ENCODE assay signal across 8 cellular contexts in the genomic region with DNA sequence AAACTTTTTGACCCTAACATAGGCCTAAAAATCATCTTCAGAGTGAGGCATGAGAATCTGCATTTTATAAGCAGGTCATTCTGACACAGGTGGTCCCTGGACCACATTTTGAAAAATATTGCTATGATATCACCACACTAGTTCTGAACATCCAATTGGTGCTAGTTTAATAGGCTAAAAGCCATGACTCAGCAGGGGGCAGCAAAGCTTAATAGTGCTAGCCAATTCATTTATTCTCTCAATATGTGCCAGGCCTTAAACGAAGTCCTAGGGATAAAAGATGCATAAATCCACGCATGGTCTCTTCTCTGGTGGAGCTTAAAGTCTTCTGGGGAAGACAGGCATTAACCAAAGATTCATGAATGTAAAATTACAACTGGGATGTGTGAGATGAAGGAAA. TPM values are rescaled to one million over a fixed set of nuclear protein-coding genes. Genes with fewer than 3 reads are reported as not detected.
DNase-seq lines count a peak whose midpoint lies in the region; ATAC-seq, FAIRE-seq and TF ChIP-seq lines count a peak whose summit lies in the region.
"Had no signal": no experiment of that assay in that cellular context is flagged by ENCODE, and none has a peak within 500 bp of the region (broad histone marks: within the 10 kb centered on the region; RNA-seq: fewer than 3 reads in every experiment).

No MANE protein-coding gene starts in this region.

- DNase-seq in GM10266 (ENCODE audit: extremely low spot score), result no peak
- DNase-seq in NAMALWA (ENCODE audit: low spot score), result peak; percentile 49
- peak; percentile 69 to 76 for DNase-seq in cardiac fibroblast (ENCODE audit: low read depth in 2 of 2)
- peak in 3 of 6 donors; percentile 24 to 43 (median 40) for DNase-seq in pancreas
- no peak for DNase-seq in NCI-H524 treated with DMSO at 0.1 percent for 48 hours (lab: John Stamatoyannopoulos, UW)
- no peak for DNase-seq in stimulated activated CD4-positive, alpha-beta T cell treated with anti-CD3 and anti-CD28 coated beads, Interleukin-2, amount 100 ng/mL, for 24 hours

- WGBS in pancreas, 2 donors, result 10 to 22% methylated on average over 2 of the region's 2 CpGs

- H3K4me1 ChIP-seq in pancreas, result no peaks in the 10 kb centered on the region

- H3K27me3 ChIP-seq in pancreas, result no peaks in the 10 kb centered on the region

- H3K4me3 ChIP-seq in cardiac fibroblast (replicated peaks in 1 of 2; ENCODE audit: low read depth in 2 of 2, low read length in 2 of 2) (no peak overlapping the region), pancreas (no peak overlapping the region)

- H3K36me3 ChIP-seq in pancreas, result no peaks in the 10 kb centered on the region

- ATAC-seq in pancreas (peak; percentile 46 to 92 (median 88)), GM18502 (IDR thresholded peaks at IDR 0.05; ENCODE audit: poor library complexity, unreplicated experiment) (no peak)
- ATAC-seq: natural killer cell treated with Interleukin-12 subunit alpha and Interleukin-12 subunit beta and Interleukin-15 and Interleukin-18, amount 100 ng/mL, for 72 hours had no signal

- intact Hi-C loops in pancreas (cut with DNase I), result no loop called here

- TF ChIP-seq CTCF in GM10266 (IDR thresholded peaks at IDR 0.05; ENCODE audit: control insufficient read depth, insufficient read depth, low read depth, missing control alignments), result peak; percentile 50
- peak; percentile 25 for TF ChIP-seq CTCF in cardiac fibroblast (IDR thresholded peaks at IDR 0.05; ENCODE audit: low read depth, low read length)
- TF ChIP-seq CTCF in pancreas (IDR thresholded peaks at IDR 0.05), result peak in 2 of 4 donors; percentile 30 to 33

- FAIRE-seq in pancreas (lab: Jason Lieb, UNC), result no peak

- H3K9me3 ChIP-seq in pancreas, result no peaks in the 10 kb centered on the region

- H3K27ac ChIP-seq in pancreas, result no peak overlapping the region

RNA-seq across cellular contexts. Expression of a gene that starts 10.2 kb away (rescaled TPM):
- total RNA-seq in pancreas, result 10 to 100 TPM; 18.8 to 29.1 (median 23.8) TPM
- 100 to 1,000 TPM in 1 of 2 donors, 10 to 100 TPM in 1; 88.7 to 128 TPM for polyA plus RNA-seq in pancreas

RNA-seq across cellular contexts. Expression of a gene that starts 28.9 kb away (rescaled TPM):
- 10 to 100 TPM in 4 of 6 donors, 1 to 10 TPM in 2; 8.4 to 19.8 (median 14.4) TPM for total RNA-seq in pancreas
- 1 to 10 TPM; 1.8 to 1.9 TPM for polyA plus RNA-seq in pancreas

Comparison
In these comparisons a context has a peak if more than half of its experiments do, and no peak if none do; other contexts are left out.
1. DNase-seq: peak in NAMALWA (single experiment) and cardiac fibroblast (2 of 2); none in GM10266 (single experiment), NCI-H524 treated with DMSO at 0.1 percent for 48 hours (single experiment) and stimulated activated CD4-positive, alpha-beta T cell treated with anti-CD3 and anti-CD28 coated beads, Interleukin-2, amount 100 ng/mL, for 24 hours (0 of 2).